23 cellular contexts compared by ENCODE assay signal in the genomic region with DNA sequence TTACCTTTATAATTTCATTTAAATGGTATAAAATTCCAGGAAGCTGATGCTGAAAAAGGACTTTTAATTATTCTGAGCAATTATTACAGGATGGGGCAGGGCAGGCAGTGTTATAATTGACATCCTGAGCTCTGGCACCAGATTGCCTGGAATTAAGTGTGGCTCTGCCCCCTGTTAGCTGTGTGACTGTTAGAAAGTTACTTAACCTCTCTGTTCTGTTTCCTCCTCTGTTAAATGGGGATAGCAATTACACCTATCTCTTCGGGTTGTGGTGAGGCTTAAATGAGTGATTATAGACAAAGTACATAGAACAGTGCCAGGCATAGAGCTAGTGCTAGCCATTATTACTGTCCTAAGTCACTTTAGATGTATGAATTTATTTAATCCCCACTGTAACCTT.
DNase-seq lines count a peak whose midpoint lies in the region; ATAC-seq, FAIRE-seq and TF ChIP-seq lines count a peak whose summit lies in the region.
"Had no signal": no experiment of that assay in that cellular context is flagged by ENCODE, and none has a peak within 500 bp of the region (broad histone marks: within the 10 kb centered on the region; RNA-seq: fewer than 3 reads in every experiment).

No MANE protein-coding gene starts in this region.

- H3K4ac ChIP-seq in H1 (replicated peaks; ENCODE audit: insufficient read length, low read depth, low read length), result no peak overlapping the region

- H3K18ac ChIP-seq in H1 (ENCODE audit: extremely low read depth, low read length), result no peak overlapping the region

- no peak overlapping the region for H2BK20ac ChIP-seq in H1 (ENCODE audit: low read length)

- no peaks in the 10 kb centered on the region for H3K9me3 ChIP-seq in K562 (replicated peaks; ENCODE audit: control insufficient read depth, insufficient read depth, low read depth, low read length)
- H3K9me3 ChIP-seq in H1 (ENCODE audit: insufficient read depth in 2 of 2, low read depth in 1 of 2, low read length in 1 of 2), result no peaks in the 10 kb centered on the region
- H3K9me3 ChIP-seq: A549; BLaER1 treated with 17β-estradiol and CSF1 and Interleukin-3, amounts not matched to agents 10 nM and 100 nM; Caco-2 had no signal

- H3K23ac ChIP-seq in H1 (ENCODE audit: insufficient read length), result no peak overlapping the region

- no peak overlapping the region for H3K4me2 ChIP-seq in K562 (ENCODE audit: insufficient read depth, low read length)
- H3K4me2 ChIP-seq in H1 (ENCODE audit: insufficient read depth in 1 of 2, low read depth in 2 of 2, low read length in 2 of 2), result no peak overlapping the region
- H3K4me2 ChIP-seq: A549; BLaER1 treated with 17β-estradiol and CSF1 and Interleukin-3, amounts not matched to agents 10 nM and 100 nM had no signal

- no peaks in the 10 kb centered on the region for H3K79me2 ChIP-seq in K562 (ENCODE audit: control insufficient read depth, insufficient read depth, low read length)
- no peaks in the 10 kb centered on the region for H3K79me2 ChIP-seq in H1 (ENCODE audit: control insufficient read depth in 1 of 2, insufficient read depth in 2 of 2, low read length in 2 of 2)

- POLR2A ChIA-PET in K562 (lab: Yijun Ruan, JAX), result no interaction called here
- POLR2A ChIA-PET in H1 (lab: Charles Lee; ENCODE audit: partially characterized antibody), result no interaction called here

- no peak overlapping the region for H2AK5ac ChIP-seq in H1 (ENCODE audit: low read depth, low read length)

- TF ChIP-seq EP300 in K562 (IDR thresholded peaks at IDR 0.05; ENCODE audit: low read length), result no peak
- TF ChIP-seq EP300 in H1 (IDR thresholded peaks at IDR 0.05; ENCODE audit: borderline replicate concordance in 1 of 2, low read depth in 2 of 2, low read length in 2 of 2), result no peak

- H3K4me3 ChIP-seq in K562 (no peak overlapping the region), H1 (ENCODE audit: extremely low read depth in 1 of 4, insufficient read depth in 2 of 4, low read depth in 3 of 4, low read length in 4 of 4) (no peak overlapping the region)
- H3K4me3 ChIP-seq: A549; BLaER1 treated with 17β-estradiol and CSF1 and Interleukin-3, amounts not matched to agents 10 nM and 100 nM; GM12878 had no signal

- no peak overlapping the region for H2AFZ ChIP-seq in K562 (ENCODE audit: low read depth, low read length)
- no peak overlapping the region for H2AFZ ChIP-seq in H1 (ENCODE audit: low read length)

- H3K79me1 ChIP-seq in H1 (ENCODE audit: low read depth, low read length), result no peaks in the 10 kb centered on the region

- H3K14ac ChIP-seq in H1 (ENCODE audit: insufficient read length), result no peak overlapping the region

- no peak overlapping the region for H2BK5ac ChIP-seq in H1 (ENCODE audit: low read depth, low read length)

- no peak overlapping the region for H3K27ac ChIP-seq in K562 (ENCODE audit: extremely low read depth, low read depth, low read length)
- no peak overlapping the region for H3K27ac ChIP-seq in H1 (ENCODE audit: low read depth, low read length)
- H3K27ac ChIP-seq: 22Rv1; A549; BLaER1 treated with 17β-estradiol and CSF1 and Interleukin-3, amounts not matched to agents 10 nM and 100 nM; C4-2B had no signal

- TF ChIP-seq POLR2A in K562 (conservative IDR thresholded peaks at IDR 0.05) (no peak), H1 (IDR thresholded peaks at IDR 0.05; ENCODE audit: control extremely low read depth in 1 of 2, low read depth in 2 of 2, low read length in 2 of 2) (no peak)

- TF ChIP-seq RAD21 in K562 (CRISPR knock-in tag; conservative IDR thresholded peaks at IDR 0.05 in 1 of 2, IDR thresholded peaks at IDR 0.05 in 1 of 2) (no peak), H1 (IDR thresholded peaks at IDR 0.05 in 1 of 2, conservative IDR thresholded peaks at IDR 0.05 in 1 of 2; ENCODE audit: low read depth in 2 of 2, low read length in 2 of 2) (no peak)

- FAIRE-seq in K562 (lab: Jason Lieb, UNC), result no peak
- FAIRE-seq in H1 (lab: Jason Lieb, UNC), result no peak
- FAIRE-seq: A549, D721Med, GM12878, GM12892, GM18507 had no signal

- H3K27me3 ChIP-seq in K562 (ENCODE audit: control insufficient read depth in 2 of 2, insufficient read depth in 2 of 2, low read length in 2 of 2), result no peaks in the 10 kb centered on the region
- no peaks in the 10 kb centered on the region for H3K27me3 ChIP-seq in H1 (replicated peaks in 1 of 4; ENCODE audit: control insufficient read depth in 3 of 4, extremely low read depth in 1 of 4, insufficient read depth in 3 of 4, low read length in 3 of 4)
- H3K27me3 ChIP-seq: BLaER1 treated with 17β-estradiol and CSF1 and Interleukin-3, amounts not matched to agents 10 nM and 100 nM had no signal

- no peak for ATAC-seq in K562
- no peak for ATAC-seq in GM21390 (IDR thresholded peaks at IDR 0.05; ENCODE audit: unreplicated experiment)
- ATAC-seq in HG02610 (IDR thresholded peaks at IDR 0.05; ENCODE audit: unreplicated experiment), result no peak
- ATAC-seq: A549; CD8-positive, alpha-beta T cell; GM12878 had no signal

- intact Hi-C loops in K562 (cut with micrococcal nuclease), result no loop called here

- no peak overlapping the region for H2BK120ac ChIP-seq in H1 (replicated peaks; ENCODE audit: low read depth, low read length)

- CTCF ChIA-PET in K562 (lab: Yijun Ruan, JAX; ENCODE audit: low intra/inter-chr PET ratio), result no interaction called here
- CTCF ChIA-PET in H1 (lab: Charles Lee; ENCODE audit: partially characterized antibody), result interaction anchor here (1.3 to 1.7 kb wide), 4 partner anchors 19 to 205 kb away, joined by 3 to 5 read pairs (median 4); no protein-coding TSS in a partner anchor

- H4K20me1 ChIP-seq in K562 (replicated peaks; ENCODE audit: control insufficient read depth, insufficient read depth, low read length), result no peaks in the 10 kb centered on the region
- no peaks in the 10 kb centered on the region for H4K20me1 ChIP-seq in H1 (replicated peaks in 1 of 2; ENCODE audit: control insufficient read depth in 1 of 2, insufficient read depth in 2 of 2, low read length in 2 of 2)
- H4K20me1 ChIP-seq: BLaER1 treated with 17β-estradiol and CSF1 and Interleukin-3, amounts not matched to agents 10 nM and 100 nM had no signal

- H3K9me1 ChIP-seq in K562 (ENCODE audit: control insufficient read depth, insufficient read depth, low read length), result no peaks in the 10 kb centered on the region

- H3K36me3 ChIP-seq in K562 (ENCODE audit: control insufficient read depth, insufficient read depth, low read length), result no peaks in the 10 kb centered on the region
- H3K36me3 ChIP-seq in H1 (ENCODE audit: control insufficient read depth in 2 of 4, insufficient read depth in 4 of 4, low read length in 3 of 4), result no peaks in the 10 kb centered on the region
- H3K36me3 ChIP-seq: BLaER1 treated with 17β-estradiol and CSF1 and Interleukin-3, amounts not matched to agents 10 nM and 100 nM had no signal

- H2BK15ac ChIP-seq in H1 (ENCODE audit: low read length), result no peak overlapping the region

- no peak overlapping the region for H4K5ac ChIP-seq in H1 (ENCODE audit: insufficient read length, low read depth, low read length)

- no peak overlapping the region for H3K56ac ChIP-seq in H1 (replicated peaks; ENCODE audit: insufficient read length, low read depth, low read length)

- TF ChIP-seq CTCF in K562 (IDR thresholded peaks at IDR 0.05 in 2 of 3, conservative IDR thresholded peaks at IDR 0.05 in 1 of 3; ENCODE audit: insufficient read depth in 2 of 3, low read depth in 1 of 3, low read length in 3 of 3) (no peak), H1 (IDR thresholded peaks at IDR 0.05; ENCODE audit: control extremely low read depth in 1 of 3, insufficient read depth in 1 of 3, low read depth in 1 of 3, low read length in 3 of 3) (no peak)

- 0% methylated on average over 1 of the region's 1 CpG for WGBS in K562 (ENCODE audit: insufficient coverage, low coverage, missing lambda C conversion rate)
- 91% methylated on average over 1 of the region's 1 CpG; no CpG with 5 or more reads in 1 of the 2 experiments for WGBS in H1 (ENCODE audit: extremely low coverage in 1 of 2, insufficient coverage in 1 of 2, insufficient read length in 1 of 2, insufficient replicate concordance in 2 of 2, low coverage in 1 of 2, low lambda C conversion rate in 2 of 2, missing lambda C conversion rate in 1 of 2), 2 experiments

- peaks cover 3% of the 10 kb centered on the region; the same call in 1 of the 2 replicates for H3K23me2 ChIP-seq in H1 (ENCODE audit: low read depth, low read length)

- BruUV-seq in K562 (replicated peaks; lab: Mats Ljungman, UMichigan), result no TSS peak

- H3K4me1 ChIP-seq in K562 (replicated peaks in 1 of 2; ENCODE audit: control insufficient read depth in 2 of 2, insufficient read depth in 2 of 2, low read length in 2 of 2) (no peaks in the 10 kb centered on the region), H1 (replicated peaks in 1 of 4; ENCODE audit: control insufficient read depth in 3 of 4, insufficient read depth in 4 of 4, low read length in 3 of 4) (no peaks in the 10 kb centered on the region; a peak in 1 of 7 replicates)
- H3K4me1 ChIP-seq: A549; BLaER1 treated with 17β-estradiol and CSF1 and Interleukin-3, amounts not matched to agents 10 nM and 100 nM; Caco-2 had no signal

- H3K9ac ChIP-seq in K562 (ENCODE audit: insufficient read depth in 1 of 2, low read depth in 2 of 2, low read length in 2 of 2), result no peak overlapping the region
- H3K9ac ChIP-seq in H1 (replicated peaks in 1 of 4; ENCODE audit: extremely low read depth in 1 of 4, low read depth in 3 of 4, low read length in 3 of 4), result no peak overlapping the region
- H3K9ac ChIP-seq: BLaER1 treated with 17β-estradiol and CSF1 and Interleukin-3, amounts not matched to agents 10 nM and 100 nM had no signal

- H4K8ac ChIP-seq in H1 (ENCODE audit: extremely low read depth, insufficient read depth, low read length), result no peak overlapping the region

- no peak overlapping the region for H4K91ac ChIP-seq in H1 (replicated peaks; ENCODE audit: insufficient read length, low read length)

- no peak for DNase-seq in K562 (ENCODE audit: extremely low read depth in 1 of 4, low spot score in 3 of 4)
- DNase-seq in H1 (ENCODE audit: low read depth in 1 of 2, low spot score in 2 of 2), result no peak
- peak; percentile 20 for DNase-seq in islet precursor cell
- no peak for DNase-seq in NCI-H187 treated with DMSO at 0.1 percent for 48 hours (lab: John Stamatoyannopoulos, UW)
- DNase-seq: AML-193; Caco-2; Calu3; CD4-positive, alpha-beta T cell; CD8-positive, alpha-beta T cell; DMS79; DND-41; EL; GDM1 had no signal

- in situ Hi-C loops in K562 (cut with MboI), result no loop called here

- no peak overlapping the region for H2BK12ac ChIP-seq in H1 (ENCODE audit: low read depth, low read length)

TF ChIP-seq in H1, 55 proteins besides CTCF, POLR2A, EP300 and RAD21 (continues in another document):
- TF ChIP-seq MAFK (IDR thresholded peaks at IDR 0.05; ENCODE audit: low read depth, low read length), result no peak
- TF ChIP-seq KDM1A (IDR thresholded peaks at IDR 0.05; ENCODE audit: borderline replicate concordance, low read length), result peak; percentile 74; the same call in 1 of the 2 replicates
- TF ChIP-seq HDAC2 (IDR thresholded peaks at IDR 0.05; ENCODE audit: borderline replicate concordance in 1 of 2, low read depth in 2 of 2, low read length in 2 of 2), result peak in 1 of 2 experiments; percentile 29; a peak in 1 of 4 replicates
